ENCODE assay signal across 25 cellular contexts in the genomic region with DNA sequence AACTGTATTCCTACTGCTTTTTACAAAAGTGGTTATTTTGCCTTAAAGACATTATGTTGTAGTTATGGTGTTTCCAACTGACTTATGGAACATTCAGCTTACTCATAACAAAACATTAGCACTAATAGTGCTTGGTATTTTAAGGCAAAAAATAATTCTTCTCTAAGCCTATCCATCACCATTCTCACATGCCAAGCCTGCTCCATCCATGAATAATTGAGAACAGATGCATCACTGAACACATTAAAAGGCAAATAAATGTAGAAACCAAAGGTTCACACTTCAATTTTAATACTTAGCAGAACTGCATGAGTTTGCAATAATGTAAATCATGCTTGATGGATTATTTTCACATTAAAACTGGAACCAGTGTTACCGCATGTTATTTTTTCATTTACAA. TPM values are rescaled to one million over a fixed set of nuclear protein-coding genes. Genes with fewer than 3 reads are reported as not detected.
"Had no signal": no experiment of that assay in that cellular context is flagged by ENCODE, and none has a peak within 500 bp of the region (broad histone marks: within the 10 kb centered on the region; RNA-seq: fewer than 3 reads in every experiment).

No MANE protein-coding gene starts in this region.

- H3K36me3 ChIP-seq: esophagus muscularis mucosa, neutrophil, ovary, right atrium auricular region, thoracic aorta, vagina had no signal

- ATAC-seq: activated naive CD8-positive, alpha-beta T cell treated with anti-CD3 and anti-CD28 coated beads, Interleukin-2, amount 50 U/mL, for 24 hours; left ventricle myocardium superior; natural killer cell treated with Interleukin-12 subunit alpha and Interleukin-12 subunit beta and Interleukin-15 and Interleukin-18, amount 100 ng/mL, for 72 hours; psoas muscle had no signal

- H3K4me1 ChIP-seq: psoas muscle, right atrium auricular region, vagina had no signal

- H3K9me3 ChIP-seq: esophagus muscularis mucosa, neutrophil, ovary, psoas muscle, right atrium auricular region, thoracic aorta, vagina had no signal

- DNase-seq: activated CD4-positive, alpha-beta memory T cell treated with anti-CD3 and anti-CD28 coated beads for 36 hours; activated CD4-positive, alpha-beta T cell treated with anti-CD3 and anti-CD28 coated beads for 48 hours; activated gamma-delta T cell; activated naive CD4-positive, alpha-beta T cell treated with anti-CD3 and anti-CD28 coated beads, Interleukin-2, amount 50 U/mL, for 16 hours; activated naive CD8-positive, alpha-beta T cell treated with anti-CD3 and anti-CD28 coated beads, Interleukin-2, amount 50 U/mL, for 24 hours; anterior cingulate cortex; foreskin melanocyte; hippocampal formation; left ventricle myocardium superior; midbrain; ovary; psoas muscle; stimulated activated CD4-positive, alpha-beta T cell treated with anti-CD3 and anti-CD28 coated beads, Interleukin-4, amount 100 ng/mL, for 24 hours; stimulated activated naive CD4-positive, alpha-beta T cell treated with Interleukin-2 at 50 U/mL for 16 hours; T1000 had no signal

- FAIRE-seq: bronchial epithelial cell had no signal

- H3K27me3 ChIP-seq: esophagus muscularis mucosa, neutrophil, ovary, right atrium auricular region, vagina had no signal

- H3K27ac ChIP-seq: coronary artery, esophagus muscularis mucosa, neutrophil, ovary, psoas muscle, right atrium auricular region, thoracic aorta, vagina had no signal

- H3K4me3 ChIP-seq: coronary artery, esophagus muscularis mucosa, ovary, psoas muscle, right atrium auricular region, thoracic aorta, vagina had no signal

RNA-seq across cellular contexts. Expression of a gene that starts 42.3 kb away (rescaled TPM):
- total RNA-seq: activated CD4-positive, alpha-beta memory T cell treated with anti-CD3 and anti-CD28 coated beads for 36 hours; activated T-helper 1 cell treated with anti-CD3 and anti-CD28 coated beads, Interleukin-12 subunit alpha, Interleukin-12 subunit beta, Interleukin-2, Interleukin-4 antibody, amounts not matched to agents 30 ng/mL and 10 ng/mL and 1 ng/mL, durations not matched to agents 14 hours and 24 hours and 36 hours; bronchial epithelial cell; esophagus muscularis mucosa; left ventricle myocardium superior; natural killer cell treated with Interleukin-12 subunit alpha and Interleukin-12 subunit beta and Interleukin-15 and Interleukin-18, amount 100 ng/mL, for 72 hours; ovary; psoas muscle; right atrium auricular region; T-helper 1 cell treated with Interleukin-12 subunit alpha and Interleukin-12 subunit beta and Interleukin-4 antibody, amounts not matched to agents 30 ng/mL and 1 ng/mL, for 36 hours; thoracic aorta; vagina had no signal
- polyA plus RNA-seq: ovary, psoas muscle had no signal
